In genomic region chr7:32073533-32073932, GRCh38 we compare ENCODE assay signal across 20 cellular contexts. TPM values are rescaled to one million over a fixed set of nuclear protein-coding genes. Genes with fewer than 3 reads are reported as not detected.
DNase-seq lines count a peak whose midpoint lies in the region; ATAC-seq and TF ChIP-seq lines count a peak whose summit lies in the region.
"Had no signal": no experiment of that assay in that cellular context is flagged by ENCODE, and none has a peak within 500 bp of the region (broad histone marks: within the 10 kb centered on the region; RNA-seq: fewer than 3 reads in every experiment).

No MANE protein-coding gene starts in this region.

- H3K4me1 ChIP-seq in heart left ventricle (peaks cover 0 to 48% (median 14%) of the 10 kb centered on the region in 12 donors), heart right ventricle (peaks cover 3 to 57% (median 26%) of the 10 kb centered on the region in 9 donors)
- H3K4me1 ChIP-seq: Caco-2 had no signal

- H3K27ac ChIP-seq in heart left ventricle (peak overlapping the region in 11 of 12 donors; percentile 9 to 97 (median 91)), caudate nucleus (ENCODE audit: low read depth, low read length) (peak overlapping the region; percentile 98), heart right ventricle (peak overlapping the region in 8 of 10 donors; percentile 50 to 94 (median 92))

- H3K36me3 ChIP-seq in heart left ventricle (no peaks in the 10 kb centered on the region), heart right ventricle (no peaks in the 10 kb centered on the region)

- H3K4me3 ChIP-seq in heart left ventricle (no peak overlapping the region), heart right ventricle (no peak overlapping the region)
- H3K4me3 ChIP-seq: GM12878, GM23338 had no signal

- TF ChIP-seq CTCF in heart left ventricle (IDR thresholded peaks at IDR 0.05) = no peak
- TF ChIP-seq CTCF in heart right ventricle (IDR thresholded peaks at IDR 0.05) = no peak
- no peak for TF ChIP-seq CTCF in GM13977 (IDR thresholded peaks at IDR 0.05; ENCODE audit: extremely low read depth, insufficient read depth, missing control alignments)

- no peaks in the 10 kb centered on the region for H3K9me3 ChIP-seq in heart left ventricle
- no peaks in the 10 kb centered on the region for H3K9me3 ChIP-seq in heart right ventricle
- H3K9me3 ChIP-seq: Caco-2 had no signal

- ATAC-seq in heart left ventricle (peak; percentile 12 to 46 (median 36)), left cardiac atrium (no peak), heart right ventricle (peak in 5 of 8 donors; percentile 23 to 55 (median 40)), HG02840 (IDR thresholded peaks at IDR 0.05; ENCODE audit: low FRiP score, unreplicated experiment) (no peak)
- ATAC-seq: GM12878, GM23338, HCT116 had no signal

- intact Hi-C loops in heart left ventricle (cut with DNase I) = loop anchor here in 8 of 10 donors (2.0 to 10.0 kb wide), 7 partner anchors 79 to 331 kb away; no protein-coding TSS in a partner anchor
- intact Hi-C loops in left cardiac atrium (cut with DNase I) = loop anchor here in 1 of 2 donors (5.0 kb wide), 1 partner anchor 79 kb away; no protein-coding TSS in a partner anchor
- intact Hi-C loops in heart right ventricle (cut with DNase I) = loop anchor here in 9 of 10 donors (2.0 to 10.0 kb wide), 7 partner anchors 77 to 191 kb away; no protein-coding TSS in a partner anchor

- DNase-seq in heart left ventricle = no peak
- no peak for DNase-seq in left cardiac atrium
- no peak for DNase-seq in caudate nucleus (lab: John Stamatoyannopoulos, UW)
- DNase-seq in heart right ventricle = no peak
- peak; percentile 34 for DNase-seq in superior temporal gyrus (ENCODE audit: extremely low spot score)
- no peak for DNase-seq in GM13977 (ENCODE audit: low spot score)
- no peak for DNase-seq in germinal center (ENCODE audit: low spot score)
- DNase-seq: Caco-2; CD4-positive, alpha-beta T cell; GF-D8; KG1; MV-4-11; NCI-H1417; NCI-H187; NCI-H2227 treated with DMSO at 0.1 percent for 48 hours; NCI-H524 had no signal

- 21 to 34% (median 32%) methylated on average over 1 of the region's 1 CpG for WGBS in heart left ventricle, 4 donors
- 24 to 41% methylated on average over 1 of the region's 1 CpG for WGBS in heart right ventricle, 2 donors

- in situ Hi-C loops in GM13977 (cut with MboI; ENCODE audit: low pct_unique_long_range_greater_than_20kb, low sequenced_read_pairs, unreplicated experiment) = no loop called here

- TF ChIP-seq POLR2A in heart left ventricle (IDR thresholded peaks at IDR 0.05) = no peak

- H3K27me3 ChIP-seq in heart left ventricle (peaks cover 0 to 23% (median 0%) of the 10 kb centered on the region in 9 donors), heart right ventricle (peaks cover 0 to 42% (median 4%) of the 10 kb centered on the region in 7 donors)

RNA-seq across cellular contexts. Expression of gene PDE1C, which starts 3.3 kb away (rescaled TPM):
- 100 to 1,000 TPM in 8 of 9 donors, 10 to 100 TPM in 1; 63.7 to 307 (median 143) TPM for total RNA-seq in heart left ventricle
- polyA plus RNA-seq in heart left ventricle = 10 to 100 TPM; 35.3 to 42.9 TPM
- total RNA-seq in left cardiac atrium = 10 to 100 TPM; 44.2 to 50.8 TPM
- total RNA-seq in heart right ventricle = 100 to 1,000 TPM; 124 to 315 (median 197) TPM
- polyA plus RNA-seq in heart right ventricle = 10 to 100 TPM; 11.7 to 67.7 TPM
- total RNA-seq: Caco-2; CD4-positive, alpha-beta T cell had no signal
- polyA plus RNA-seq: GM23338 had no signal

Comparison
In these comparisons a context has a peak if more than half of its experiments do, and no peak if none do; other contexts are left out.
1. ATAC-seq: peak in heart left ventricle (4 of 4) and heart right ventricle (5 of 8); none in left cardiac atrium (0 of 2) and HG02840 (single experiment).
2. Peak in every context shown above with its lines, with median percentiles within 50 percentile points of each other: H3K27ac ChIP-seq.